Comparison of ENCODE assay signal across 4 cellular contexts in the genomic region with DNA sequence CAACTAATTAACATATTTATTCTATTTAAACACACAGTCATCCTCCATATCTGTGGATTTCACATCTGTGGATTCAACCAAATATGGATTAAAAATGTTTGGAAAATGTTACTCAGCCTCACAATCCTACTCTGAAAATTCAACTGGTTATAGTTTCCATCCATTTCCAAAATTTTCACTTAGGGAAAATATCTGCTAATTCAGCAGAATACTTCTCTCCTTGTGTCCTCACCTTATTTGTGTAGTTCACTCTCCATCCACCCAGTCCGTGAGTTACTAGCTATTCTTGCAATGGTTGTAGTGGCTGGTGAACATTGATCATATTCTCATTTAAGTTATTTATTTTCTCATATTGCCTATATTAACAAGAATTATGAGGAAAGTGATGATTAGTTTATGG.
A peak's percentile ranks its signal among the peaks of the same experiment; 100 is the strongest.
TF ChIP-seq lines count a peak whose summit lies in the region.

No MANE protein-coding gene starts in this region.

TF ChIP-seq in HepG2, 621 proteins besides CTCF, POLR2A, EP300 and RAD21:
- TF ChIP-seq MAFK (conservative IDR thresholded peaks at IDR 0.05 in 1 of 2, IDR thresholded peaks at IDR 0.05 in 1 of 2; ENCODE audit: low read length in 2 of 2) = peak; percentile 47 to 79; a peak in 3 of 4 replicates
- TF ChIP-seq, protein P1, sequence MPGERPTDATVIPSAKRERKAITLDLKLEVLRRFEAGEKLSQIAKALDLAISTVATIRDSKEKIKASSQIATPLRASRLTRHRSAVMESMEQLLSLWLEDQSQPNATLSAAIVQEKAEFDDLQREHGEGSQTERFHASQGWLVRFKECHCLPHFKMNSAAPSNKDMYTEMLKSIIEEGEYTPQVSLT (CRISPR knock-in tag; IDR thresholded peaks at IDR 0.05; ENCODE audit: borderline replicate concordance, low read depth) = no peak
- TF ChIP-seq MAFF (IDR thresholded peaks at IDR 0.05; ENCODE audit: low read depth, low read length) = peak; percentile 63; the same call in 1 of the 2 replicates

TF ChIP-seq in A549, 52 proteins besides CTCF, POLR2A, EP300 and RAD21:
- no peak for TF ChIP-seq KDM1A (IDR thresholded peaks at IDR 0.05; ENCODE audit: low read depth)
- TF ChIP-seq MAFK (IDR thresholded peaks at IDR 0.05; ENCODE audit: partially characterized antibody) = peak; percentile 82

TF ChIP-seq in IMR-90, 13 proteins besides CTCF, POLR2A, EP300 and RAD21:
- no peak for TF ChIP-seq FOS (IDR thresholded peaks at IDR 0.05; ENCODE audit: low read depth, low read length)
- TF ChIP-seq BHLHE40 (IDR thresholded peaks at IDR 0.05; ENCODE audit: low read depth, low read length) = no peak
- no peak for TF ChIP-seq RFX5 (IDR thresholded peaks at IDR 0.05; ENCODE audit: low read depth, low read length)
- TF ChIP-seq, protein P2, sequence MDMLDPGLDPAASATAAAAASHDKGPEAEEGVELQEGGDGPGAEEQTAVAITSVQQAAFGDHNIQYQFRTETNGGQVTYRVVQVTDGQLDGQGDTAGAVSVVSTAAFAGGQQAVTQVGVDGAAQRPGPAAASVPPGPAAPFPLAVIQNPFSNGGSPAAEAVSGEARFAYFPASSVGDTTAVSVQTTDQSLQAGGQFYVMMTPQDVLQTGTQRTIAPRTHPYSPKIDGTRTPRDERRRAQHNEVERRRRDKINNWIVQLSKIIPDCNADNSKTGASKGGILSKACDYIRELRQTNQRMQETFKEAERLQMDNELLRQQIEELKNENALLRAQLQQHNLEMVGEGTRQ (IDR thresholded peaks at IDR 0.05; ENCODE audit: low read depth, low read length) = no peak
- no peak for TF ChIP-seq NFE2L2 (IDR thresholded peaks at IDR 0.05; ENCODE audit: low read depth, low read length)
- peak; percentile 55 for TF ChIP-seq MAFK (IDR thresholded peaks at IDR 0.05; ENCODE audit: low read depth, low read length)
- TF ChIP-seq SMC3 (IDR thresholded peaks at IDR 0.05; ENCODE audit: low read depth, low read length) = no peak
TF ChIP-seq in IMR-90: peak in this region for 1.

TF ChIP-seq in K562, 482 proteins besides CTCF, POLR2A, EP300 and RAD21 (continues in another document):
- TF ChIP-seq KAT7 (CRISPR knock-in tag; IDR thresholded peaks at IDR 0.05; ENCODE audit: borderline replicate concordance) = no peak
- TF ChIP-seq PRMT5 (CRISPR knock-in tag; IDR thresholded peaks at IDR 0.05) = no peak
- TF ChIP-seq HNRNPH1 (optimal IDR thresholded peaks at IDR 0.05; ENCODE audit: low read depth, low read length) = no peak
- TF ChIP-seq, protein P3, sequence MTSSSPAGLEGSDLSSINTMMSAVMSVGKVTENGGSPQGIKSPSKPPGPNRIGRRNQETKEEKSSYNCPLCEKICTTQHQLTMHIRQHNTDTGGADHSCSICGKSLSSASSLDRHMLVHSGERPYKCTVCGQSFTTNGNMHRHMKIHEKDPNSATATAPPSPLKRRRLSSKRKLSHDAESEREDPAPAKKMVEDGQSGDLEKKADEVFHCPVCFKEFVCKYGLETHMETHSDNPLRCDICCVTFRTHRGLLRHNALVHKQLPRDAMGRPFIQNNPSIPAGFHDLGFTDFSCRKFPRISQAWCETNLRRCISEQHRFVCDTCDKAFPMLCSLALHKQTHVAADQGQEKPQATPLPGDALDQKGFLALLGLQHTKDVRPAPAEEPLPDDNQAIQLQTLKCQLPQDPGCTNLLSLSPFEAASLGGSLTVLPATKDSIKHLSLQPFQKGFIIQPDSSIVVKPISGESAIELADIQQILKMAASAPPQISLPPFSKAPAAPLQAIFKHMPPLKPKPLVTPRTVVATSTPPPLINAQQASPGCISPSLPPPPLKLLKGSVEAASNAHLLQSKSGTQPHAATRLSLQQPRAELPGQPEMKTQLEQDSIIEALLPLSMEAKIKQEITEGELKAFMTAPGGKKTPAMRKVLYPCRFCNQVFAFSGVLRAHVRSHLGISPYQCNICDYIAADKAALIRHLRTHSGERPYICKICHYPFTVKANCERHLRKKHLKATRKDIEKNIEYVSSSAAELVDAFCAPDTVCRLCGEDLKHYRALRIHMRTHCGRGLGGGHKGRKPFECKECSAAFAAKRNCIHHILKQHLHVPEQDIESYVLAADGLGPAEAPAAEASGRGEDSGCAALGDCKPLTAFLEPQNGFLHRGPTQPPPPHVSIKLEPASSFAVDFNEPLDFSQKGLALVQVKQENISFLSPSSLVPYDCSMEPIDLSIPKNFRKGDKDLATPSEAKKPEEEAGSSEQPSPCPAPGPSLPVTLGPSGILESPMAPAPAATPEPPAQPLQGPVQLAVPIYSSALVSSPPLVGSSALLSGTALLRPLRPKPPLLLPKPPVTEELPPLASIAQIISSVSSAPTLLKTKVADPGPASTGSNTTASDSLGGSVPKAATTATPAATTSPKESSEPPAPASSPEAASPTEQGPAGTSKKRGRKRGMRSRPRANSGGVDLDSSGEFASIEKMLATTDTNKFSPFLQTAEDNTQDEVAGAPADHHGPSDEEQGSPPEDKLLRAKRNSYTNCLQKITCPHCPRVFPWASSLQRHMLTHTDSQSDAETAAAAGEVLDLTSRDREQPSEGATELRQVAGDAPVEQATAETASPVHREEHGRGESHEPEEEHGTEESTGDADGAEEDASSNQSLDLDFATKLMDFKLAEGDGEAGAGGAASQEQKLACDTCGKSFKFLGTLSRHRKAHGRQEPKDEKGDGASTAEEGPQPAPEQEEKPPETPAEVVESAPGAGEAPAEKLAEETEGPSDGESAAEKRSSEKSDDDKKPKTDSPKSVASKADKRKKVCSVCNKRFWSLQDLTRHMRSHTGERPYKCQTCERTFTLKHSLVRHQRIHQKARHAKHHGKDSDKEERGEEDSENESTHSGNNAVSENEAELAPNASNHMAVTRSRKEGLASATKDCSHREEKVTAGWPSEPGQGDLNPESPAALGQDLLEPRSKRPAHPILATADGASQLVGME (CRISPR knock-in tag; IDR thresholded peaks at IDR 0.05) = no peak
- TF ChIP-seq ZZZ3 (IDR thresholded peaks at IDR 0.05) = no peak
- TF ChIP-seq, protein P4, sequence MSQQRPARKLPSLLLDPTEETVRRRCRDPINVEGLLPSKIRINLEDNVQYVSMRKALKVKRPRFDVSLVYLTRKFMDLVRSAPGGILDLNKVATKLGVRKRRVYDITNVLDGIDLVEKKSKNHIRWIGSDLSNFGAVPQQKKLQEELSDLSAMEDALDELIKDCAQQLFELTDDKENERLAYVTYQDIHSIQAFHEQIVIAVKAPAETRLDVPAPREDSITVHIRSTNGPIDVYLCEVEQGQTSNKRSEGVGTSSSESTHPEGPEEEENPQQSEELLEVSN (IDR thresholded peaks at IDR 0.05; ENCODE audit: borderline replicate concordance in 1 of 2, extremely low read depth in 1 of 2, insufficient read depth in 1 of 2, insufficient read length in 1 of 2, low read depth in 1 of 2, low read length in 1 of 2, poor library complexity in 1 of 2, severe bottlenecking in 1 of 2) = no peak
- no peak for TF ChIP-seq KLF16 (IDR thresholded peaks at IDR 0.05)
- no peak for TF ChIP-seq ZNF77 (CRISPR knock-in tag; IDR thresholded peaks at IDR 0.05)
- TF ChIP-seq, protein P5, sequence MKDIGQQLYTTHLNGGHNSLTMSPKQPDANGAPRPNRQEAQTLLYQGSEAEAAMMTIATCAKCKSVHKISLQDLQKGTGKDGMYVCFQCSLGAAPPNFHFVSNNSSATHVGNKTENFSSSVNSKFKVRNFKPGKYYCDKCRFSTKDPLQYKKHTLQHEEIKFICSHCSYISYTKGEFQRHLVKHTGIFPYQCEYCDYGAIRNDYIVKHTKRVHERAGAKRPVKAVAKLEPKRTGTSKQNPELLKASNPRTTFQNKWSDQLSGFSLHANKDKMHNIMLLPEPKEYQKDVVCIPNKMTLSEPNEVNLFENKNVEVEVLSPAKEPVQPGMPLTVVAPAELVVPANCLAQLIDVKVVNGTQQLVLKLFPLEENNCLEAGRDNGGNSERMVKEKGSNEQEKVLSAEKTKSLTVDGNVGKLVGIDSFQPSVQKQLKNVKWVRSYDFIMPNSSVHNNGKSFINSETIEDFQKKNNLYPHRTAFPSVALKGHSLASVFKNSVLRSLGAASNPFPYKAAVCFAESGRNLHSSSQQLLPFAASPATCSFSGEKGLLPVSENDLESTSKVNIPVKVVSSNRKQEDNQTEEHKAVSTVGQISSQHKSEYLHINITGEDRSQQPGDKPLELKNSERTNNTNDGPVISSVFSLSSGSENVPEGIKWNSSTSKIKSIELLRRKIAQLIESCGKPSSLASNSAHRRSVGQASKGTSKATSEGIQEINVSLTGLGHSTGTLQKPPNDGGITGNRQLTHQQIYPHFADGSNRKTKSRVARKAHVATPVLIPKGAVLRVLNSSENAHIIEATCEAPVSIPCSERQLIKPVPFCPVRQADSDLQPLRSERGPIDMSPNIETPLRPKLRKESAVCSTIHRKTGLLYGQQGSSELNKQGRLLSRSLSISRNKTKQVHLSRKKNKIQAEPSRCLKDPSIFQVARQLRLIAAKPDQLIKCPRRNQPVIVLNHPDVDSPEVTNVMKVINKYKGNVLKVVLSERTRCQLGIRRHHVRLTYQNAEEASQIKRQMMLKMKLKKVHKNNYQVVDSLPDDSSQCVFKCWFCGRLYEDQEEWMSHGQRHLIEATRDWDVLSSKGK (CRISPR knock-in tag; IDR thresholded peaks at IDR 0.05) = no peak
- peak; percentile 26 for TF ChIP-seq MAFG (tag; conservative IDR thresholded peaks at IDR 0.05)
- TF ChIP-seq HEY1 (CRISPR knock-in tag; IDR thresholded peaks at IDR 0.05; ENCODE audit: borderline replicate concordance) = no peak
- no peak for TF ChIP-seq ATF7 (IDR thresholded peaks at IDR 0.05)
- TF ChIP-seq, protein P6, sequence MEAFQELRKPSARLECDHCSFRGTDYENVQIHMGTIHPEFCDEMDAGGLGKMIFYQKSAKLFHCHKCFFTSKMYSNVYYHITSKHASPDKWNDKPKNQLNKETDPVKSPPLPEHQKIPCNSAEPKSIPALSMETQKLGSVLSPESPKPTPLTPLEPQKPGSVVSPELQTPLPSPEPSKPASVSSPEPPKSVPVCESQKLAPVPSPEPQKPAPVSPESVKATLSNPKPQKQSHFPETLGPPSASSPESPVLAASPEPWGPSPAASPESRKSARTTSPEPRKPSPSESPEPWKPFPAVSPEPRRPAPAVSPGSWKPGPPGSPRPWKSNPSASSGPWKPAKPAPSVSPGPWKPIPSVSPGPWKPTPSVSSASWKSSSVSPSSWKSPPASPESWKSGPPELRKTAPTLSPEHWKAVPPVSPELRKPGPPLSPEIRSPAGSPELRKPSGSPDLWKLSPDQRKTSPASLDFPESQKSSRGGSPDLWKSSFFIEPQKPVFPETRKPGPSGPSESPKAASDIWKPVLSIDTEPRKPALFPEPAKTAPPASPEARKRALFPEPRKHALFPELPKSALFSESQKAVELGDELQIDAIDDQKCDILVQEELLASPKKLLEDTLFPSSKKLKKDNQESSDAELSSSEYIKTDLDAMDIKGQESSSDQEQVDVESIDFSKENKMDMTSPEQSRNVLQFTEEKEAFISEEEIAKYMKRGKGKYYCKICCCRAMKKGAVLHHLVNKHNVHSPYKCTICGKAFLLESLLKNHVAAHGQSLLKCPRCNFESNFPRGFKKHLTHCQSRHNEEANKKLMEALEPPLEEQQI (IDR thresholded peaks at IDR 0.05) = no peak
- no peak for TF ChIP-seq L3MBTL2 (IDR thresholded peaks at IDR 0.05)
- TF ChIP-seq, protein P7, sequence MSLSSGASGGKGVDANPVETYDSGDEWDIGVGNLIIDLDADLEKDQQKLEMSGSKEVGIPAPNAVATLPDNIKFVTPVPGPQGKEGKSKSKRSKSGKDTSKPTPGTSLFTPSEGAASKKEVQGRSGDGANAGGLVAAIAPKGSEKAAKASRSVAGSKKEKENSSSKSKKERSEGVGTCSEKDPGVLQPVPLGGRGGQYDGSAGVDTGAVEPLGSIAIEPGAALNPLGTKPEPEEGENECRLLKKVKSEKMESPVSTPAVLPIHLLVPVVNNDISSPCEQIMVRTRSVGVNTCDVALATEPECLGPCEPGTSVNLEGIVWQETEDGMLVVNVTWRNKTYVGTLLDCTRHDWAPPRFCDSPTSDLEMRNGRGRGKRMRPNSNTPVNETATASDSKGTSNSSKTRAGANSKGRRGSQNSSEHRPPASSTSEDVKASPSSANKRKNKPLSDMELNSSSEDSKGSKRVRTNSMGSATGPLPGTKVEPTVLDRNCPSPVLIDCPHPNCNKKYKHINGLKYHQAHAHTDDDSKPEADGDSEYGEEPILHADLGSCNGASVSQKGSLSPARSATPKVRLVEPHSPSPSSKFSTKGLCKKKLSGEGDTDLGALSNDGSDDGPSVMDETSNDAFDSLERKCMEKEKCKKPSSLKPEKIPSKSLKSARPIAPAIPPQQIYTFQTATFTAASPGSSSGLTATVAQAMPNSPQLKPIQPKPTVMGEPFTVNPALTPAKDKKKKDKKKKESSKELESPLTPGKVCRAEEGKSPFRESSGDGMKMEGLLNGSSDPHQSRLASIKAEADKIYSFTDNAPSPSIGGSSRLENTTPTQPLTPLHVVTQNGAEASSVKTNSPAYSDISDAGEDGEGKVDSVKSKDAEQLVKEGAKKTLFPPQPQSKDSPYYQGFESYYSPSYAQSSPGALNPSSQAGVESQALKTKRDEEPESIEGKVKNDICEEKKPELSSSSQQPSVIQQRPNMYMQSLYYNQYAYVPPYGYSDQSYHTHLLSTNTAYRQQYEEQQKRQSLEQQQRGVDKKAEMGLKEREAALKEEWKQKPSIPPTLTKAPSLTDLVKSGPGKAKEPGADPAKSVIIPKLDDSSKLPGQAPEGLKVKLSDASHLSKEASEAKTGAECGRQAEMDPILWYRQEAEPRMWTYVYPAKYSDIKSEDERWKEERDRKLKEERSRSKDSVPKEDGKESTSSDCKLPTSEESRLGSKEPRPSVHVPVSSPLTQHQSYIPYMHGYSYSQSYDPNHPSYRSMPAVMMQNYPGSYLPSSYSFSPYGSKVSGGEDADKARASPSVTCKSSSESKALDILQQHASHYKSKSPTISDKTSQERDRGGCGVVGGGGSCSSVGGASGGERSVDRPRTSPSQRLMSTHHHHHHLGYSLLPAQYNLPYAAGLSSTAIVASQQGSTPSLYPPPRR (CRISPR knock-in tag; IDR thresholded peaks at IDR 0.05; ENCODE audit: borderline replicate concordance) = no peak
- TF ChIP-seq, protein P8, sequence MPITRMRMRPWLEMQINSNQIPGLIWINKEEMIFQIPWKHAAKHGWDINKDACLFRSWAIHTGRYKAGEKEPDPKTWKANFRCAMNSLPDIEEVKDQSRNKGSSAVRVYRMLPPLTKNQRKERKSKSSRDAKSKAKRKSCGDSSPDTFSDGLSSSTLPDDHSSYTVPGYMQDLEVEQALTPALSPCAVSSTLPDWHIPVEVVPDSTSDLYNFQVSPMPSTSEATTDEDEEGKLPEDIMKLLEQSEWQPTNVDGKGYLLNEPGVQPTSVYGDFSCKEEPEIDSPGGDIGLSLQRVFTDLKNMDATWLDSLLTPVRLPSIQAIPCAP (CRISPR knock-in tag; IDR thresholded peaks at IDR 0.05; ENCODE audit: borderline replicate concordance) = no peak
- peak; percentile 27; the same call in 1 of the 2 replicates for TF ChIP-seq MAFF (IDR thresholded peaks at IDR 0.05; ENCODE audit: low read length)
- no peak for TF ChIP-seq YBX1 (IDR thresholded peaks at IDR 0.05)
- TF ChIP-seq FOXM1 (IDR thresholded peaks at IDR 0.05; ENCODE audit: low read depth) = no peak
- no peak for TF ChIP-seq FOXM1 (CRISPR knock-in tag; IDR thresholded peaks at IDR 0.05; ENCODE audit: low read depth)
- peak; percentile 66 for TF ChIP-seq ZNF316 (IDR thresholded peaks at IDR 0.05)
- TF ChIP-seq IFI16 (CRISPR knock-in tag; IDR thresholded peaks at IDR 0.05) = no peak
- TF ChIP-seq NR3C1 (CRISPR knock-in tag; IDR thresholded peaks at IDR 0.05) = no peak
- no peak for TF ChIP-seq RBM22 (IDR thresholded peaks at IDR 0.05; ENCODE audit: low read depth, low read length, poor library complexity, severe bottlenecking)
- TF ChIP-seq ZNF224 (CRISPR knock-in tag; IDR thresholded peaks at IDR 0.05) = no peak
- peak; percentile 21; the same call in 1 of the 2 replicates for TF ChIP-seq MAFK (IDR thresholded peaks at IDR 0.05; ENCODE audit: low read length)
- TF ChIP-seq, protein P9, sequence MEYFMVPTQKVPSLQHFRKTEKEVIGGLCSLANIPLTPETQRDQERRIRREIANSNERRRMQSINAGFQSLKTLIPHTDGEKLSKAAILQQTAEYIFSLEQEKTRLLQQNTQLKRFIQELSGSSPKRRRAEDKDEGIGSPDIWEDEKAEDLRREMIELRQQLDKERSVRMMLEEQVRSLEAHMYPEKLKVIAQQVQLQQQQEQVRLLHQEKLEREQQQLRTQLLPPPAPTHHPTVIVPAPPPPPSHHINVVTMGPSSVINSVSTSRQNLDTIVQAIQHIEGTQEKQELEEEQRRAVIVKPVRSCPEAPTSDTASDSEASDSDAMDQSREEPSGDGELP (CRISPR knock-in tag; IDR thresholded peaks at IDR 0.05; ENCODE audit: borderline replicate concordance) = no peak
- no peak for TF ChIP-seq ZNF124 (CRISPR knock-in tag; IDR thresholded peaks at IDR 0.05)
- TF ChIP-seq SIRT6 (IDR thresholded peaks at IDR 0.05; ENCODE audit: low read depth, low read length) = no peak
